In genomic region chr4:55008166-55009056, GRCh38 we compare ENCODE assay signal across 8 cellular contexts.
A peak's percentile ranks its signal among the peaks of the same experiment; 100 is the strongest.
DNase-seq lines count a peak whose midpoint lies in the region; ATAC-seq, FAIRE-seq and TF ChIP-seq lines count a peak whose summit lies in the region.
"Had no signal": no experiment of that assay in that cellular context is flagged by ENCODE, and none has a peak within 500 bp of the region (broad histone marks: within the 10 kb centered on the region; RNA-seq: fewer than 3 reads in every experiment).

No MANE protein-coding gene starts in this region.

- no peaks in the 10 kb centered on the region for H3K36me3 Mint-ChIP-seq in neural crest cell (ENCODE audit: low read depth)

- no peak overlapping the region for H3K27ac ChIP-seq in H1 (ENCODE audit: low read depth, low read length)

- TF ChIP-seq EP300 in H1 (IDR thresholded peaks at IDR 0.05; ENCODE audit: borderline replicate concordance in 1 of 2, low read depth in 2 of 2, low read length in 2 of 2): no peak

- H2BK120ac ChIP-seq in H1 (replicated peaks; ENCODE audit: low read depth, low read length): no peak overlapping the region

- no peak overlapping the region for H3K14ac ChIP-seq in H1 (ENCODE audit: insufficient read length)

- no peaks in the 10 kb centered on the region for H3K27me3 ChIP-seq in Loucy (ENCODE audit: insufficient read depth, low read length, poor library complexity, severe bottlenecking)
- H3K27me3 ChIP-seq in H1 (replicated peaks in 1 of 4; ENCODE audit: control insufficient read depth in 3 of 4, extremely low read depth in 1 of 4, insufficient read depth in 3 of 4, low read length in 3 of 4): no peaks in the 10 kb centered on the region

- H3K9me2 ChIP-seq in Loucy (replicated peaks; ENCODE audit: low read depth, low read length): no peaks in the 10 kb centered on the region

- no peak overlapping the region for H3K18ac ChIP-seq in H1 (ENCODE audit: extremely low read depth, low read length)

- H3K4me3 ChIP-seq in Loucy (ENCODE audit: low read length, poor library complexity, severe bottlenecking): no peak overlapping the region
- H3K4me3 ChIP-seq in H1 (ENCODE audit: extremely low read depth in 1 of 4, insufficient read depth in 2 of 4, low read depth in 3 of 4, low read length in 4 of 4): no peak overlapping the region

- H3K4me1 ChIP-seq in Loucy (ENCODE audit: insufficient read depth, low read length, poor library complexity, severe bottlenecking) (no peaks in the 10 kb centered on the region), H1 (replicated peaks in 1 of 4; ENCODE audit: control insufficient read depth in 3 of 4, insufficient read depth in 4 of 4, low read length in 3 of 4) (no peaks in the 10 kb centered on the region; a peak in 1 of 7 replicates)

- H3K4me2 ChIP-seq in Loucy (ENCODE audit: low read depth, low read length, poor library complexity, severe bottlenecking): no peak overlapping the region
- no peak overlapping the region for H3K4me2 ChIP-seq in H1 (ENCODE audit: insufficient read depth in 1 of 2, low read depth in 2 of 2, low read length in 2 of 2)

- H3K9ac ChIP-seq in Loucy (ENCODE audit: low read depth, low read length, poor library complexity, severe bottlenecking) (no peak overlapping the region), H1 (replicated peaks in 1 of 4; ENCODE audit: extremely low read depth in 1 of 4, low read depth in 3 of 4, low read length in 3 of 4) (no peak overlapping the region)

- TF ChIP-seq CTCF in GM12874 (IDR thresholded peaks at IDR 0.05; ENCODE audit: insufficient read depth, low read depth, low read length) (peak; percentile 56), Loucy (conservative IDR thresholded peaks at IDR 0.05; ENCODE audit: low read length) (peak; percentile 75), H1 (IDR thresholded peaks at IDR 0.05; ENCODE audit: control extremely low read depth in 1 of 3, insufficient read depth in 1 of 3, low read depth in 1 of 3, low read length in 3 of 3) (peak; percentile 54 to 73 (median 65)), neural crest cell (conservative IDR thresholded peaks at IDR 0.05) (peak; percentile 15)

- no peaks in the 10 kb centered on the region for H3K79me2 ChIP-seq in Loucy (ENCODE audit: insufficient read depth, low read length)
- H3K79me2 ChIP-seq in H1 (ENCODE audit: control insufficient read depth in 1 of 2, insufficient read depth in 2 of 2, low read length in 2 of 2): no peaks in the 10 kb centered on the region

- 91% methylated on average over 20 of the region's 20 CpGs; no CpG with 5 or more reads in 1 of the 2 experiments for WGBS in H1 (ENCODE audit: extremely low coverage in 1 of 2, insufficient coverage in 1 of 2, insufficient read length in 1 of 2, insufficient replicate concordance in 2 of 2, low coverage in 1 of 2, low lambda C conversion rate in 2 of 2, missing lambda C conversion rate in 1 of 2), 2 experiments

- no peak overlapping the region for H4K91ac ChIP-seq in H1 (replicated peaks; ENCODE audit: insufficient read length, low read length)

- H3K36me3 ChIP-seq in Loucy (ENCODE audit: insufficient read depth, low read length): no peaks in the 10 kb centered on the region
- H3K36me3 ChIP-seq in H1 (ENCODE audit: control insufficient read depth in 2 of 4, insufficient read depth in 4 of 4, low read length in 3 of 4): no peaks in the 10 kb centered on the region

- no peak for TF ChIP-seq POLR2A in H1 (IDR thresholded peaks at IDR 0.05; ENCODE audit: control extremely low read depth in 1 of 2, low read depth in 2 of 2, low read length in 2 of 2)

- POLR2A ChIA-PET in H1 (lab: Charles Lee; ENCODE audit: partially characterized antibody): interaction anchor here (1.0 kb wide), 1 partner anchor 85 kb away, joined by 3 read pairs; no protein-coding TSS in a partner anchor

- H4K20me1 ChIP-seq in Loucy (ENCODE audit: insufficient read depth, low read length, poor library complexity, severe bottlenecking): no peaks in the 10 kb centered on the region
- no peaks in the 10 kb centered on the region for H4K20me1 ChIP-seq in H1 (replicated peaks in 1 of 2; ENCODE audit: control insufficient read depth in 1 of 2, insufficient read depth in 2 of 2, low read length in 2 of 2)

- H3K4me3 Mint-ChIP-seq in neural crest cell: no peak overlapping the region

- no peak overlapping the region for H3K4ac ChIP-seq in H1 (replicated peaks; ENCODE audit: insufficient read length, low read depth, low read length)

- no peaks in the 10 kb centered on the region for H3K9me3 ChIP-seq in Loucy (ENCODE audit: insufficient read depth, low read depth, low read length)
- no peaks in the 10 kb centered on the region for H3K9me3 ChIP-seq in H1 (ENCODE audit: insufficient read depth in 2 of 2, low read depth in 1 of 2, low read length in 1 of 2)

- H3K27ac Mint-ChIP-seq in neural crest cell (ENCODE audit: unreplicated experiment): no peak overlapping the region

- no peak overlapping the region for H3K56ac ChIP-seq in H1 (replicated peaks; ENCODE audit: insufficient read length, low read depth, low read length)

- H4K8ac ChIP-seq in H1 (ENCODE audit: extremely low read depth, insufficient read depth, low read length): no peak overlapping the region

- H3K79me1 ChIP-seq in H1 (ENCODE audit: low read depth, low read length): no peaks in the 10 kb centered on the region

- H3K27me3 Mint-ChIP-seq in neural crest cell (ENCODE audit: low read depth): peaks cover 10% of the 10 kb centered on the region

- FAIRE-seq in H1 (lab: Jason Lieb, UNC): no peak

- H2AFZ ChIP-seq in Loucy (ENCODE audit: low read length) (no peak overlapping the region), H1 (ENCODE audit: low read length) (peak overlapping the region; percentile 67; the same call in 1 of the 2 replicates)

- ATAC-seq in HG03439 (IDR thresholded peaks at IDR 0.05; ENCODE audit: unreplicated experiment): no peak

- no peak overlapping the region for H2AK5ac ChIP-seq in H1 (ENCODE audit: low read depth, low read length)

- H4K5ac ChIP-seq in H1 (ENCODE audit: insufficient read length, low read depth, low read length): no peak overlapping the region

- CTCF ChIA-PET in H1 (lab: Charles Lee; ENCODE audit: partially characterized antibody): interaction anchor here (0.6 to 2.9 kb wide), 42 partner anchors 9 to 430 kb away, joined by 3 to 15 read pairs (median 4); no protein-coding TSS in a partner anchor

- no peak overlapping the region for H3K23ac ChIP-seq in H1 (ENCODE audit: insufficient read length)

- H3K23me2 ChIP-seq in H1 (ENCODE audit: low read depth, low read length): no peaks in the 10 kb centered on the region

- no peak overlapping the region for H2BK5ac ChIP-seq in H1 (ENCODE audit: low read depth, low read length)

- DNase-seq in H1 (ENCODE audit: low read depth in 1 of 2, low spot score in 2 of 2) (peak in 1 of 2 experiments; percentile 69), neural crest cell (ENCODE audit: low read depth, low spot score) (no peak), occipital lobe (lab: John Stamatoyannopoulos, UW) (no peak)
- no peak for DNase-seq in stimulated activated CD4-positive, alpha-beta T cell treated with anti-CD3 and anti-CD28 coated beads, Interleukin-4, amount 100 ng/mL, for 4 hours
- DNase-seq: NCI-H1092 treated with DMSO at 0.1 percent for 48 hours had no signal

- peaks cover 10% of the 10 kb centered on the region for H3K9me3 Mint-ChIP-seq in neural crest cell

- H3F3A ChIP-seq in Loucy (ENCODE audit: low read depth): no peaks in the 10 kb centered on the region

- no peak overlapping the region for H2BK20ac ChIP-seq in H1 (ENCODE audit: low read length)

- H2BK15ac ChIP-seq in H1 (ENCODE audit: low read length): no peak overlapping the region

- TF ChIP-seq RAD21 in H1 (IDR thresholded peaks at IDR 0.05 in 1 of 2, conservative IDR thresholded peaks at IDR 0.05 in 1 of 2; ENCODE audit: low read depth in 2 of 2, low read length in 2 of 2): peak; percentile 76 to 81

- H3K4me1 Mint-ChIP-seq in neural crest cell: peaks cover 4% of the 10 kb centered on the region

- H2BK12ac ChIP-seq in H1 (ENCODE audit: low read depth, low read length): no peak overlapping the region; the same call in 1 of the 2 replicates

TF ChIP-seq in H1, 55 proteins besides CTCF, POLR2A, EP300 and RAD21:
- TF ChIP-seq YY1 (IDR thresholded peaks at IDR 0.05; ENCODE audit: low read depth, low read length) (peak; percentile 30; the same call in 1 of the 2 replicates), SP2 (IDR thresholded peaks at IDR 0.05; ENCODE audit: low read length) (no peak), POU5F1 (IDR thresholded peaks at IDR 0.05; ENCODE audit: low read depth, low read length) (no peak), KDM1A (IDR thresholded peaks at IDR 0.05; ENCODE audit: borderline replicate concordance, low read length) (no peak), ATF2 (IDR thresholded peaks at IDR 0.05; ENCODE audit: low read length) (no peak), ASH2L (IDR thresholded peaks at IDR 0.05; ENCODE audit: low read length) (no peak), CEBPB (IDR thresholded peaks at IDR 0.05; ENCODE audit: low read depth, low read length) (peak; percentile 90)

Comparison
In these comparisons a context has a peak if more than half of its experiments do, and no peak if none do; other contexts are left out.
1. CTCF ChIP-seq: peak in every context shown above with its lines; median percentile 75 in Loucy; 65 in H1; 56 in GM12874; 15 in neural crest cell.